8 cellular contexts compared by ENCODE assay signal in genomic region chr6:26157838-26158580, GRCh38.
DNase-seq lines count a peak whose midpoint lies in the region; ATAC-seq and TF ChIP-seq lines count a peak whose summit lies in the region.

No MANE protein-coding gene starts in this region.

- peak overlapping the region; percentile 86 for H3K4me3 Mint-ChIP-seq in endodermal cell

- no peak overlapping the region for H4K5ac ChIP-seq in mesendoderm (ENCODE audit: low read length)

- no peaks in the 10 kb centered on the region for H3K36me3 Mint-ChIP-seq in endodermal cell (ENCODE audit: low read depth)

- H2AK5ac ChIP-seq in mesendoderm (ENCODE audit: low read length), result no peak overlapping the region

- H3K9ac ChIP-seq in endodermal cell (ENCODE audit: extremely low read depth, low read length, poor library complexity, severe bottlenecking) (peak overlapping the region; percentile 96), mesendoderm (ENCODE audit: low read length) (peak overlapping the region; percentile 77)

- H2BK5ac ChIP-seq in mesendoderm (ENCODE audit: low read length), result no peak overlapping the region

- H3K36me3 ChIP-seq in endodermal cell (ENCODE audit: control insufficient read depth, insufficient read depth, low read length) (no peaks in the 10 kb centered on the region), mesendoderm (ENCODE audit: control insufficient read depth, insufficient read depth, low read length) (no peaks in the 10 kb centered on the region)

- no peak overlapping the region for H2BK15ac ChIP-seq in mesendoderm (replicated peaks; ENCODE audit: low read depth)

- H3K4me1 ChIP-seq in endodermal cell (ENCODE audit: control insufficient read depth, insufficient read depth, low read length) (no peaks in the 10 kb centered on the region), mesendoderm (ENCODE audit: control insufficient read depth, low read depth, low read length) (peaks cover 4% of the 10 kb centered on the region)

- H3K23ac ChIP-seq in mesendoderm (ENCODE audit: low read length), result no peak overlapping the region

- peak overlapping the region; percentile 87 for H3K4me3 ChIP-seq in endodermal cell (ENCODE audit: low read length)
- peak overlapping the region; percentile 64 for H3K4me3 ChIP-seq in mesendoderm (ENCODE audit: low read length)

- no peaks in the 10 kb centered on the region for H3K9me3 Mint-ChIP-seq in endodermal cell

- peak overlapping the region; percentile 96 for H3K27ac Mint-ChIP-seq in endodermal cell

- H3K18ac ChIP-seq in mesendoderm (ENCODE audit: low read length), result peak overlapping the region; percentile 5

- no peak overlapping the region for H4K8ac ChIP-seq in mesendoderm (ENCODE audit: low read depth, low read length)

- peak overlapping the region; percentile 80 for H3K56ac ChIP-seq in mesendoderm (ENCODE audit: low read length)

- no peak overlapping the region for H3K4ac ChIP-seq in mesendoderm (ENCODE audit: low read depth, low read length)

- H3K79me1 ChIP-seq in mesendoderm (ENCODE audit: low read length), result no peaks in the 10 kb centered on the region

- peak overlapping the region; percentile 89 for H3K27ac ChIP-seq in endodermal cell (ENCODE audit: low read depth, low read length)
- H3K27ac ChIP-seq in mesendoderm (ENCODE audit: low read depth, low read length), result peak overlapping the region; percentile 73

- no peak overlapping the region for H2BK120ac ChIP-seq in mesendoderm (ENCODE audit: low read depth, low read length)

- peaks cover 3% of the 10 kb centered on the region for H3K79me2 ChIP-seq in mesendoderm (ENCODE audit: control insufficient read depth, insufficient read depth, low read length)

- WGBS in endodermal cell (ENCODE audit: insufficient coverage in 1 of 2, insufficient read length in 1 of 2), 2 experiments, result 0 to 1% methylated on average over 23 to 37 of the region's 37 CpGs
- no CpG with 5 or more reads among the region's 37 CpGs for WGBS in mesendoderm (ENCODE audit: extremely low coverage, insufficient coverage, low lambda C conversion rate)

- H3K27me3 ChIP-seq in endodermal cell (ENCODE audit: control insufficient read depth, insufficient read depth, low read length, poor library complexity, severe bottlenecking) (no peaks in the 10 kb centered on the region), mesendoderm (ENCODE audit: insufficient read depth, low read length, poor library complexity) (no peaks in the 10 kb centered on the region)

- H3K27me3 Mint-ChIP-seq in endodermal cell (ENCODE audit: insufficient read depth), result no peaks in the 10 kb centered on the region

- no peak overlapping the region for H3K4me2 ChIP-seq in mesendoderm (ENCODE audit: low read length)

- ATAC-seq in GM21360 (IDR thresholded peaks at IDR 0.05; ENCODE audit: unreplicated experiment), result peak; percentile 44

- peaks cover 12% of the 10 kb centered on the region for H3K4me1 Mint-ChIP-seq in endodermal cell

- no peak for TF ChIP-seq CTCF in endodermal cell (conservative IDR thresholded peaks at IDR 0.05)

- DNase-seq in COLO668 (lab: John Stamatoyannopoulos, UW; ENCODE audit: unreplicated experiment) (peak; percentile 67), HT-29 (ENCODE audit: low spot score) (peak; percentile 99), NOMO-1 treated with DMSO at 0.1 percent for 48 hours (lab: John Stamatoyannopoulos, UW; ENCODE audit: unreplicated experiment) (peak; percentile 100), endodermal cell (peak; percentile 94), mesendoderm (peak; percentile 99)
- peak; percentile 74 for DNase-seq in activated CD8-positive, alpha-beta memory T cell treated with anti-CD3 and anti-CD28 coated beads, Interleukin-2, amount 50 U/mL, for 1 hour (ENCODE audit: extremely low read depth)
- DNase-seq in stimulated activated CD8-positive, alpha-beta memory T cell treated with anti-CD3 and anti-CD28 coated beads, Interleukin-15, amount 100 ng/mL, for 1 hour (ENCODE audit: low read depth), result peak; percentile 74

- no peaks in the 10 kb centered on the region for H3K9me3 ChIP-seq in endodermal cell (ENCODE audit: control insufficient read depth, low read length)

Comparison
In these comparisons a context has a peak if more than half of its experiments do, and no peak if none do; other contexts are left out.
1. Peak in every context shown above with its lines: DNase-seq, ATAC-seq, H3K4me3 ChIP-seq and H3K27ac ChIP-seq.